In genomic region chr15:44536962-44537727, GRCh38 we compare ENCODE assay signal across 8 cellular contexts. TPM values are rescaled to one million over a fixed set of nuclear protein-coding genes. Genes with fewer than 3 reads are reported as not detected.
DNase-seq lines count a peak whose midpoint lies in the region; ATAC-seq, FAIRE-seq and TF ChIP-seq lines count a peak whose summit lies in the region.

EIF3J (plus strand) TSS chr15:44537147; CDS start chr15:44537195, 48 bp downstream.

- intact Hi-C loops in left ventricle myocardium inferior (cut with micrococcal nuclease) (no loop called here), upper lobe of right lung (cut with DNase I) (no loop called here)

- TF ChIP-seq CTCF in left ventricle myocardium inferior (IDR thresholded peaks at IDR 0.05; ENCODE audit: borderline replicate concordance) (no peak), progenitor cell of endocrine pancreas (IDR thresholded peaks at IDR 0.05; ENCODE audit: unreplicated experiment) (no peak), upper lobe of right lung (IDR thresholded peaks at IDR 0.05) (no peak)

- H3K27me3 Mint-ChIP-seq in progenitor cell of endocrine pancreas: no peaks in the 10 kb centered on the region

- DNase-seq in GM12892 (ENCODE audit: insufficient read length) (peak; percentile 87), NCI-H1436 (lab: John Stamatoyannopoulos, UW) (peak; percentile 93), T-helper 1 cell (peak; percentile 91 to 97 (median 92)), amniotic epithelial cell (ENCODE audit: low read depth) (peak; percentile 95), left ventricle myocardium inferior (peak; percentile 95), progenitor cell of endocrine pancreas (ENCODE audit: low spot score, unreplicated experiment) (peak; percentile 88), upper lobe of right lung (peak; percentile 97)

- H3K4me3 Mint-ChIP-seq in progenitor cell of endocrine pancreas (ENCODE audit: low read depth): peak within 1 kb of the TSS; percentile 88

- ATAC-seq in HG02840 (IDR thresholded peaks at IDR 0.05; ENCODE audit: low FRiP score, unreplicated experiment): peak; percentile 85
- ATAC-seq in upper lobe of right lung: peak; percentile 94

- H3K27ac ChIP-seq in left ventricle myocardium inferior (replicated peaks) (peak within 1 kb of the TSS; percentile 95), upper lobe of right lung (peak within 1 kb of the TSS; percentile 97)

- H3K9me3 Mint-ChIP-seq in progenitor cell of endocrine pancreas (ENCODE audit: low read depth): no peaks in the 10 kb centered on the region

- no peaks in the 10 kb centered on the region for H3K9me3 ChIP-seq in left ventricle myocardium inferior (replicated peaks)
- no peaks in the 10 kb centered on the region for H3K9me3 ChIP-seq in upper lobe of right lung

- H3K4me3 ChIP-seq in left ventricle myocardium inferior (peak within 1 kb of the TSS; percentile 92), upper lobe of right lung (peak within 1 kb of the TSS; percentile 96)

- H3K27me3 ChIP-seq in left ventricle myocardium inferior (ENCODE audit: low read depth) (no peaks in the 10 kb centered on the region), upper lobe of right lung (no peaks in the 10 kb centered on the region)

- peak; percentile 97 for FAIRE-seq in GM12892 (lab: Jason Lieb, UNC)

- H3K36me3 Mint-ChIP-seq in progenitor cell of endocrine pancreas (ENCODE audit: insufficient read depth): peaks cover 15% of the 10 kb centered on the region

- peak; percentile 94 for TF ChIP-seq POLR2A in GM12892 (IDR thresholded peaks at IDR 0.05; ENCODE audit: low read depth, low read length)

- H3K4me1 ChIP-seq in left ventricle myocardium inferior: peaks cover 63% of the 10 kb centered on the region
- peaks cover 32% of the 10 kb centered on the region for H3K4me1 ChIP-seq in upper lobe of right lung

- H3K27ac Mint-ChIP-seq in progenitor cell of endocrine pancreas: peak within 1 kb of the TSS; percentile 97

- peaks cover 19% of the 10 kb centered on the region for H3K4me1 Mint-ChIP-seq in progenitor cell of endocrine pancreas (ENCODE audit: low read depth)

- H3K36me3 ChIP-seq in left ventricle myocardium inferior (peaks cover 4% of the 10 kb centered on the region), upper lobe of right lung (peaks cover 13% of the 10 kb centered on the region)

RNA-seq across cellular contexts. Expression of gene EIF3J, which starts in this region (rescaled TPM):
- polyA plus RNA-seq in GM12892 (2012; ENCODE audit: missing spikeins): 54.6 TPM
- total RNA-seq in left ventricle myocardium inferior: 83.5 TPM
- total RNA-seq in progenitor cell of endocrine pancreas: 75.8 and 81.7 TPM in 2 replicates
- 52.9 TPM for total RNA-seq in upper lobe of right lung

Comparison
In these comparisons a context has a peak if more than half of its experiments do, and no peak if none do; other contexts are left out.
1. Peak in every context shown above with its lines: DNase-seq, ATAC-seq, H3K4me3 ChIP-seq and H3K27ac ChIP-seq.